Comparison of ENCODE assay signal across 1 cellular context in the genomic region with DNA sequence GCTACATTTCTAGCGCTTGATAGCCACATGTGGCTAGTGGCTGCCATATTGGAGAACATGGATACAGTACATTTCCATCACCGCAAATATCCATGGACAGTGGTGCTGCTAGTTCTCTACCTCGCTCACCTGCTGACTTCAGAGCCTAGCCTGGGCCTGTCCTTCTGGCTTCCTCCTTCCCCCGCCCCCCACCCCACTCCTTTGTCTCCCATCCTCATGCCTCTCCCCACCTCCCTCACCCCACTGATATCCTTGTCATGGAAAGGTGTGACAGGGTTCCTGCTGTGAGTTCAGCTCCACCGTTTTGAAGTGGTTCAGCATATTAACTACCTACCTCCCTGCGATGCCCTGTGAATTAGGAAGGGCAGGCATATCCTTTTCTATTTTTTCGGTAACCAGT.
TF ChIP-seq lines count a peak whose summit lies in the region.

No MANE protein-coding gene starts in this region.

TF ChIP-seq in GM23338, 12 proteins besides CTCF, POLR2A, EP300 and RAD21 (continued from another document):
- TF ChIP-seq REST (IDR thresholded peaks at IDR 0.05; ENCODE audit: unreplicated experiment) (no peak), POLR2AphosphoS5 (IDR thresholded peaks at IDR 0.05; ENCODE audit: low read depth) (no peak), NANOG (IDR thresholded peaks at IDR 0.05; ENCODE audit: borderline replicate concordance) (no peak), ZNF114 (CRISPR knock-in tag; IDR thresholded peaks at IDR 0.05) (no peak), EZH2phosphoT487 (IDR thresholded peaks at IDR 0.05; ENCODE audit: unreplicated experiment) (no peak), JUNB (IDR thresholded peaks at IDR 0.05; ENCODE audit: unreplicated experiment) (no peak), ZNF462 (CRISPR knock-in tag; IDR thresholded peaks at IDR 0.05) (no peak), CREB1 (CRISPR knock-in tag; IDR thresholded peaks at IDR 0.05; ENCODE audit: low read depth) (no peak), ZNF331 (CRISPR knock-in tag; IDR thresholded peaks at IDR 0.05; ENCODE audit: low read depth) (no peak), STAT1 (IDR thresholded peaks at IDR 0.05; ENCODE audit: unreplicated experiment) (no peak)
- TF ChIP-seq, protein P1, sequence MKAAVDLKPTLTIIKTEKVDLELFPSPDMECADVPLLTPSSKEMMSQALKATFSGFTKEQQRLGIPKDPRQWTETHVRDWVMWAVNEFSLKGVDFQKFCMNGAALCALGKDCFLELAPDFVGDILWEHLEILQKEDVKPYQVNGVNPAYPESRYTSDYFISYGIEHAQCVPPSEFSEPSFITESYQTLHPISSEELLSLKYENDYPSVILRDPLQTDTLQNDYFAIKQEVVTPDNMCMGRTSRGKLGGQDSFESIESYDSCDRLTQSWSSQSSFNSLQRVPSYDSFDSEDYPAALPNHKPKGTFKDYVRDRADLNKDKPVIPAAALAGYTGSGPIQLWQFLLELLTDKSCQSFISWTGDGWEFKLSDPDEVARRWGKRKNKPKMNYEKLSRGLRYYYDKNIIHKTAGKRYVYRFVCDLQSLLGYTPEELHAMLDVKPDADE (IDR thresholded peaks at IDR 0.05): no peak
